9 cellular contexts compared by ENCODE assay signal in genomic region chr1:45954401-45954847, GRCh38.
DNase-seq lines count a peak whose midpoint lies in the region; TF ChIP-seq lines count a peak whose summit lies in the region.
"Had no signal": no experiment of that assay in that cellular context is flagged by ENCODE, and none has a peak within 500 bp of the region (broad histone marks: within the 10 kb centered on the region; RNA-seq: fewer than 3 reads in every experiment).

No MANE protein-coding gene starts in this region.

- H3K9me3 Mint-ChIP-seq in chondrocyte (ENCODE audit: low read depth) = no peaks in the 10 kb centered on the region
- H3K9me3 Mint-ChIP-seq: activated naive CD8-positive, alpha-beta T cell treated with anti-CD3 and anti-CD28 coated beads, Interleukin-2, amount 50 U/mL, for 24 hours had no signal

- H3K4me3 Mint-ChIP-seq in chondrocyte (ENCODE audit: unreplicated experiment) = no peak overlapping the region
- H3K4me3 Mint-ChIP-seq: activated naive CD8-positive, alpha-beta T cell treated with anti-CD3 and anti-CD28 coated beads, Interleukin-2, amount 50 U/mL, for 24 hours had no signal

- H3K36me3 Mint-ChIP-seq in chondrocyte (ENCODE audit: low read depth) = peaks cover under 1% of the 10 kb centered on the region

- no peak for TF ChIP-seq CTCF in chondrocyte (IDR thresholded peaks at IDR 0.05)

- peak overlapping the region; percentile 84 for H3K27ac Mint-ChIP-seq in chondrocyte (ENCODE audit: unreplicated experiment)
- H3K27ac Mint-ChIP-seq: activated naive CD8-positive, alpha-beta T cell treated with anti-CD3 and anti-CD28 coated beads, Interleukin-2, amount 50 U/mL, for 24 hours had no signal

- peak; percentile 12 for DNase-seq in NCI-H2227 treated with DMSO at 0.1 percent for 48 hours (lab: John Stamatoyannopoulos, UW)
- DNase-seq in NCI-H2227 (lab: John Stamatoyannopoulos, UW; ENCODE audit: unreplicated experiment) = no peak
- no peak for DNase-seq in chondrocyte (ENCODE audit: low spot score)
- DNase-seq in left kidney (ENCODE audit: low read depth, low spot score) = peak; percentile 39
- DNase-seq in ureter (ENCODE audit: low spot score) = peak; percentile 50
- DNase-seq in stimulated activated CD4-positive, alpha-beta T cell treated with anti-CD3 and anti-CD28 coated beads, Interleukin-4, amount 100 ng/mL, for 24 hours = no peak
- no peak for DNase-seq in NCI-H774 (lab: John Stamatoyannopoulos, UW)
- no peak for DNase-seq in germinal center (ENCODE audit: low spot score)
- DNase-seq: activated naive CD8-positive, alpha-beta T cell treated with anti-CD3 and anti-CD28 coated beads, Interleukin-2, amount 50 U/mL, for 24 hours had no signal

- H3K4me1 Mint-ChIP-seq in chondrocyte (ENCODE audit: low read depth) = peaks cover 22% of the 10 kb centered on the region
- H3K4me1 Mint-ChIP-seq: activated naive CD8-positive, alpha-beta T cell treated with anti-CD3 and anti-CD28 coated beads, Interleukin-2, amount 50 U/mL, for 24 hours had no signal

- no peaks in the 10 kb centered on the region for H3K27me3 Mint-ChIP-seq in chondrocyte (ENCODE audit: low read depth)
- H3K27me3 Mint-ChIP-seq: activated naive CD8-positive, alpha-beta T cell treated with anti-CD3 and anti-CD28 coated beads, Interleukin-2, amount 50 U/mL, for 24 hours had no signal

Comparison
In these comparisons a context has a peak if more than half of its experiments do, and no peak if none do; other contexts are left out.
1. DNase-seq: peak in NCI-H2227 treated with DMSO at 0.1 percent for 48 hours (single experiment), left kidney (single experiment) and ureter (single experiment); none in NCI-H2227 (single experiment), chondrocyte (single experiment), stimulated activated CD4-positive, alpha-beta T cell treated with anti-CD3 and anti-CD28 coated beads, Interleukin-4, amount 100 ng/mL, for 24 hours (single experiment), NCI-H774 (single experiment) and germinal center (single experiment).